ENCODE assay signal across 9 cellular contexts in genomic region chr1:111334169-111334568, GRCh38. TPM values are rescaled to one million over a fixed set of nuclear protein-coding genes. Genes with fewer than 3 reads are reported as not detected.
DNase-seq lines count a peak whose midpoint lies in the region; ATAC-seq lines count a peak whose summit lies in the region.
"Had no signal": no experiment of that assay in that cellular context is flagged by ENCODE, and none has a peak within 500 bp of the region (broad histone marks: within the 10 kb centered on the region; RNA-seq: fewer than 3 reads in every experiment).

No MANE protein-coding gene starts in this region.

- no peaks in the 10 kb centered on the region for H3K27me3 ChIP-seq in mesendoderm (ENCODE audit: insufficient read depth, low read length, poor library complexity)

- H3K4me2 ChIP-seq in mesendoderm (ENCODE audit: low read length) = no peak overlapping the region

- no peak overlapping the region for H3K18ac ChIP-seq in mesendoderm (ENCODE audit: low read length)

- no peak overlapping the region for H3K9ac ChIP-seq in mesendoderm (ENCODE audit: low read length)

- DNase-seq in DMS153 (lab: John Stamatoyannopoulos, UW) (peak; percentile 42), LHCN-M2 (ENCODE audit: low read depth) (peak; percentile 18), T-helper 22 cell (ENCODE audit: low read depth) (peak; percentile 18), mesendoderm (peak; percentile 67), UCSD-AML1 (lab: John Stamatoyannopoulos, UW; ENCODE audit: unreplicated experiment) (no peak), retina (no peak)
- peak in 1 of 2 donors; percentile 28 for DNase-seq in central memory CD8-positive, alpha-beta T cell (ENCODE audit: low spot score in 2 of 2)

- peak; percentile 86 for ATAC-seq in central memory CD8-positive, alpha-beta T cell (replicated peaks; ENCODE audit: extremely low read depth, poor library complexity, severe bottlenecking)
- ATAC-seq in HG02973 (IDR thresholded peaks at IDR 0.05; ENCODE audit: unreplicated experiment) = no peak

- H3K4ac ChIP-seq in mesendoderm (ENCODE audit: low read depth, low read length) = no peak overlapping the region

- no peak overlapping the region for H3K23ac ChIP-seq in mesendoderm (ENCODE audit: low read length)

- no CpG with 5 or more reads among the region's 2 CpGs for WGBS in mesendoderm (ENCODE audit: extremely low coverage, insufficient coverage, low lambda C conversion rate)

- no peak overlapping the region for H3K27ac Mint-ChIP-seq in central memory CD8-positive, alpha-beta T cell (ENCODE audit: low read depth)

- peaks cover 17% of the 10 kb centered on the region for H3K9me3 Mint-ChIP-seq in central memory CD8-positive, alpha-beta T cell

- peaks cover 6% of the 10 kb centered on the region for H3K4me1 Mint-ChIP-seq in central memory CD8-positive, alpha-beta T cell

- H3K4me3 Mint-ChIP-seq in central memory CD8-positive, alpha-beta T cell = no peak overlapping the region

- H3K79me1 ChIP-seq in mesendoderm (ENCODE audit: low read length) = no peaks in the 10 kb centered on the region

- no peak overlapping the region for H3K27ac ChIP-seq in mesendoderm (ENCODE audit: low read depth, low read length)
- H3K27ac ChIP-seq: skin epidermis had no signal

- H3K56ac ChIP-seq in mesendoderm (ENCODE audit: low read length) = no peak overlapping the region

- H3K36me3 Mint-ChIP-seq in central memory CD8-positive, alpha-beta T cell (ENCODE audit: insufficient read depth) = peaks cover 2% of the 10 kb centered on the region

- no peaks in the 10 kb centered on the region for H3K79me2 ChIP-seq in mesendoderm (ENCODE audit: control insufficient read depth, insufficient read depth, low read length)

- H4K8ac ChIP-seq in mesendoderm (ENCODE audit: low read depth, low read length) = no peak overlapping the region

- H4K5ac ChIP-seq in mesendoderm (ENCODE audit: low read length) = no peak overlapping the region

- no peaks in the 10 kb centered on the region for H3K4me1 ChIP-seq in mesendoderm (ENCODE audit: control insufficient read depth, low read depth, low read length)

- H2AK5ac ChIP-seq in mesendoderm (ENCODE audit: low read length) = no peak overlapping the region

- H3K4me3 ChIP-seq in mesendoderm (ENCODE audit: low read length) = no peak overlapping the region
- H3K4me3 ChIP-seq: skin epidermis had no signal

- no peak overlapping the region for H2BK5ac ChIP-seq in mesendoderm (ENCODE audit: low read length)

- H2BK120ac ChIP-seq in mesendoderm (ENCODE audit: low read depth, low read length) = no peak overlapping the region

- no peaks in the 10 kb centered on the region for H3K36me3 ChIP-seq in mesendoderm (ENCODE audit: control insufficient read depth, insufficient read depth, low read length)

- H2BK15ac ChIP-seq in mesendoderm (replicated peaks; ENCODE audit: low read depth) = no peak overlapping the region

- no peaks in the 10 kb centered on the region for H3K27me3 Mint-ChIP-seq in central memory CD8-positive, alpha-beta T cell

RNA-seq across cellular contexts. Expression of gene CHIA, which starts 43.5 kb away (rescaled TPM):
- total RNA-seq in LHCN-M2 (2014; rRNA removed) = not detected in 2 replicates
- polyA plus RNA-seq in LHCN-M2 (2012) = not detected
- polyA plus RNA-seq in mesendoderm (2013, experiment 1 of 2) = not detected
- not detected for polyA plus RNA-seq in mesendoderm (2013, experiment 2 of 2)

Comparison
In these comparisons a context has a peak if more than half of its experiments do, and no peak if none do; other contexts are left out.
1. DNase-seq: peak in DMS153 (single experiment), LHCN-M2 (single experiment), T-helper 22 cell (single experiment) and mesendoderm (single experiment); none in UCSD-AML1 (single experiment) and retina (single experiment).